In genomic region chr14:21210023-21210422, GRCh38 we compare ENCODE assay signal across 1 cellular context.
TF ChIP-seq lines count a peak whose summit lies in the region.

No MANE protein-coding gene starts in this region.

TF ChIP-seq in HepG2, 621 proteins besides CTCF, POLR2A, EP300 and RAD21:
- no peak for TF ChIP-seq GPBP1L1 (CRISPR knock-in tag; IDR thresholded peaks at IDR 0.05)
- no peak for TF ChIP-seq ERF (CRISPR knock-in tag; IDR thresholded peaks at IDR 0.05)
- TF ChIP-seq POLR2G (IDR thresholded peaks at IDR 0.05; ENCODE audit: low read depth, low read length) = peak; percentile 47; the same call in 1 of the 2 replicates
- TF ChIP-seq ZMYM4 (CRISPR knock-in tag; IDR thresholded peaks at IDR 0.05) = no peak
- peak; percentile 95 for TF ChIP-seq RBM22 (optimal IDR thresholded peaks at IDR 0.05; ENCODE audit: low read length)
TF ChIP-seq in HepG2: peak in this region for 2.
